15 cellular contexts compared by ENCODE assay signal in the genomic region with DNA sequence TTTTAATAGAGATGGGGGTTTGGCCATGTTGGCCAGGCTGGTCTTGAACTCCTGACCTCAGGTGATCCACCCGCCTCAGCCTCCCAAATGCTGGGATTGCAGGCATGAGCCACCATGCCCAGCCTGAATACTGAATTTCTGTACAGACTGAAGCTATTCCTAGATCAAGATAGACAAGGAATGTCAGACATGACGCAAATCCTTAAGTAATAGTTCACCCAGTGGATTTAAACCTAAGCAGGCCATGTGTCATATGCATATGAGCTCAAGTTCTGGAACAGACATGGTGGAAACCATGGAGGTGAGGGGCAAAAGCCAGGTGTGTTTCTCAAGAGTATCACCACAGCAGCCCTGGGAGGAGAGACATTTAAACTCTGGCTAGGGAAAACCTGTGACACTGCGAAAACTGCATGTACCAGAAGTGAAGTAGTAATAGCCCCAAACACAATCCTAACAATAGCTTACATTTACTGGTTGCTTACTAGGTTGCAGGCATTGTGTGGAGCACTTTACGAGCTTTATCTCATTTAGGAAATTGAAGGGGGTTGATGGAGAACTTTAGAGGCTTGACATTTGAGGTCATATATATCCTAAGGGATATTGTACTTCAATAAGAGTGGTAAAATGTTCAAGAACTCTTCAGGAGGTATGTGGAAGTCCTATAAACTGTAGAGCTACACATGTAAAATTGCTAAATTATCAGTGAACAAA. TPM values are rescaled to one million over a fixed set of nuclear protein-coding genes. Genes with fewer than 3 reads are reported as not detected.
A peak's percentile ranks its signal among the peaks of the same experiment; 100 is the strongest.
DNase-seq lines count a peak whose midpoint lies in the region; ATAC-seq and TF ChIP-seq lines count a peak whose summit lies in the region.
"Had no signal": no experiment of that assay in that cellular context is flagged by ENCODE, and none has a peak within 500 bp of the region (broad histone marks: within the 10 kb centered on the region; RNA-seq: fewer than 3 reads in every experiment).

No MANE protein-coding gene starts in this region.

- DNase-seq in Right ventricle myocardium inferior (ENCODE audit: missing footprints) (no peak), heart left ventricle (no peak), esophagus muscularis mucosa (ENCODE audit: extremely low spot score) (peak; percentile 68), neural progenitor cell (ENCODE audit: low spot score) (no peak), MV-4-11 (lab: John Stamatoyannopoulos, UW) (no peak)
- DNase-seq in stimulated activated CD4-positive, alpha-beta T cell treated with anti-CD3 and anti-CD28 coated beads, Interleukin-15, amount 100 ng/mL, for 24 hours = no peak
- DNase-seq: 8988T; AML-193; Caco-2; CD8-positive, alpha-beta memory T cell; DND-41; GDM1 had no signal

- H3K9ac ChIP-seq in neural progenitor cell = no peak overlapping the region
- H3K9ac ChIP-seq: BLaER1 had no signal

- ATAC-seq in Right ventricle myocardium inferior = peak; percentile 26
- ATAC-seq in heart left ventricle = no peak
- no peak for ATAC-seq in HG03025 (IDR thresholded peaks at IDR 0.05; ENCODE audit: low FRiP score, unreplicated experiment)
- ATAC-seq: HCT116 had no signal

- H3K9me3 ChIP-seq in heart left ventricle = peaks cover 0 to 4% (median 0%) of the 10 kb centered on the region in 12 donors
- no peaks in the 10 kb centered on the region for H3K9me3 ChIP-seq in esophagus muscularis mucosa
- no peaks in the 10 kb centered on the region for H3K9me3 ChIP-seq in neural progenitor cell (ENCODE audit: low read depth)
- H3K9me3 ChIP-seq: Caco-2 had no signal

- WGBS in heart left ventricle, 4 donors = 75 to 92% (median 86%) methylated on average over 4 of the region's 4 CpGs
- WGBS in esophagus muscularis mucosa = 95% methylated on average over 4 of the region's 4 CpGs

- peaks cover 0 to 18% (median 0%) of the 10 kb centered on the region in 12 donors for H3K4me1 ChIP-seq in heart left ventricle
- H3K4me1 ChIP-seq in esophagus muscularis mucosa = peaks cover 0 to 5% (median 2%) of the 10 kb centered on the region in 4 donors
- peaks cover 18% of the 10 kb centered on the region for H3K4me1 ChIP-seq in neural progenitor cell
- H3K4me1 ChIP-seq: BLaER1 had no signal

- no peaks in the 10 kb centered on the region for H4K20me1 ChIP-seq in neural progenitor cell (ENCODE audit: low read depth)
- H4K20me1 ChIP-seq: BLaER1 had no signal

- TF ChIP-seq CTCF in heart left ventricle (IDR thresholded peaks at IDR 0.05) (no peak), esophagus muscularis mucosa (IDR thresholded peaks at IDR 0.05) (no peak), neural progenitor cell (IDR thresholded peaks at IDR 0.05) (no peak)

- H3K27ac Mint-ChIP-seq in neural progenitor cell = no peak overlapping the region

- no peak overlapping the region for H3K4me3 ChIP-seq in heart left ventricle
- H3K4me3 ChIP-seq in esophagus muscularis mucosa = no peak overlapping the region
- no peak overlapping the region for H3K4me3 ChIP-seq in neural progenitor cell
- H3K4me3 ChIP-seq: BLaER1 had no signal

- H3K4me3 Mint-ChIP-seq in neural progenitor cell = no peak overlapping the region
- H3K4me3 Mint-ChIP-seq: CD8-positive, alpha-beta memory T cell had no signal

- no peaks in the 10 kb centered on the region for H3K4me1 Mint-ChIP-seq in neural progenitor cell

- H3K27ac ChIP-seq in heart left ventricle (peak overlapping the region in 2 of 12 donors; percentile 19 to 25), esophagus muscularis mucosa (replicated peaks in 1 of 4) (no peak overlapping the region), neural progenitor cell (peak overlapping the region; percentile 8)
- H3K27ac ChIP-seq: BLaER1 had no signal

- intact Hi-C loops in Right ventricle myocardium inferior (cut with DNase I) (no loop called here), heart left ventricle (cut with DNase I) (no loop called here), esophagus muscularis mucosa (cut with DNase I) (no loop called here)

- peaks cover 12% of the 10 kb centered on the region for H3F3A ChIP-seq in neural progenitor cell (ENCODE audit: low read depth)

- no peak for TF ChIP-seq EP300 in esophagus muscularis mucosa (IDR thresholded peaks at IDR 0.05)

- H3K9me3 Mint-ChIP-seq in neural progenitor cell = no peaks in the 10 kb centered on the region

- H2AFZ ChIP-seq in neural progenitor cell (replicated peaks) = no peak overlapping the region

- no peaks in the 10 kb centered on the region for H3K36me3 Mint-ChIP-seq in neural progenitor cell

- no peaks in the 10 kb centered on the region for H3K79me2 ChIP-seq in neural progenitor cell (ENCODE audit: low read depth)

- no peaks in the 10 kb centered on the region for H3K36me3 ChIP-seq in heart left ventricle
- H3K36me3 ChIP-seq in esophagus muscularis mucosa = no peaks in the 10 kb centered on the region
- no peaks in the 10 kb centered on the region for H3K36me3 ChIP-seq in neural progenitor cell
- H3K36me3 ChIP-seq: BLaER1 had no signal

- peaks cover 2% of the 10 kb centered on the region for H3K27me3 Mint-ChIP-seq in neural progenitor cell (ENCODE audit: insufficient read depth, low read depth)

- TF ChIP-seq POLR2A in heart left ventricle (IDR thresholded peaks at IDR 0.05) = no peak
- TF ChIP-seq POLR2A in esophagus muscularis mucosa (IDR thresholded peaks at IDR 0.05; ENCODE audit: low read depth) = no peak

- peak overlapping the region; percentile 5 for H3K4me2 ChIP-seq in neural progenitor cell
- H3K4me2 ChIP-seq: BLaER1 had no signal

- no peaks in the 10 kb centered on the region for H3K27me3 ChIP-seq in heart left ventricle
- H3K27me3 ChIP-seq in esophagus muscularis mucosa = no peaks in the 10 kb centered on the region
- no peaks in the 10 kb centered on the region for H3K27me3 ChIP-seq in neural progenitor cell
- H3K27me3 ChIP-seq: BLaER1 had no signal

RNA-seq across cellular contexts. Expression of a gene that starts 31.7 kb away (rescaled TPM):
- 24.6 TPM for total RNA-seq in Right ventricle myocardium inferior
- 10 to 100 TPM; 15.8 to 36.5 (median 23.9) TPM for total RNA-seq in heart left ventricle
- 10 to 100 TPM in 1 of 2 donors, 1 to 10 TPM in 1; 5.1 to 12.9 TPM for polyA plus RNA-seq in heart left ventricle
- 10 to 100 TPM; 45.4 to 51.7 (median 48.3) TPM for total RNA-seq in esophagus muscularis mucosa
- 20.0 and 28.6 TPM in 2 replicates for total RNA-seq in neural progenitor cell (ENCODE audit: low replicate concordance)
